In genomic region chr13:23512762-23513395, GRCh38 we compare ENCODE assay signal across 1 cellular context.
TF ChIP-seq lines count a peak whose summit lies in the region.

No MANE protein-coding gene starts in this region.

TF ChIP-seq in GM23338, 12 proteins besides CTCF, POLR2A, EP300 and RAD21 (continued from another document):
- no peak for TF ChIP-seq REST (IDR thresholded peaks at IDR 0.05; ENCODE audit: unreplicated experiment)
- TF ChIP-seq STAT1 (IDR thresholded peaks at IDR 0.05; ENCODE audit: unreplicated experiment) = no peak
- TF ChIP-seq ZNF331 (CRISPR knock-in tag; IDR thresholded peaks at IDR 0.05; ENCODE audit: low read depth) = no peak
- TF ChIP-seq ZNF114 (CRISPR knock-in tag; IDR thresholded peaks at IDR 0.05) = no peak
- TF ChIP-seq ZNF462 (CRISPR knock-in tag; IDR thresholded peaks at IDR 0.05) = no peak
- no peak for TF ChIP-seq CREB1 (CRISPR knock-in tag; IDR thresholded peaks at IDR 0.05; ENCODE audit: low read depth)
- no peak for TF ChIP-seq POLR2AphosphoS5 (IDR thresholded peaks at IDR 0.05; ENCODE audit: low read depth)
- TF ChIP-seq JUNB (IDR thresholded peaks at IDR 0.05; ENCODE audit: unreplicated experiment) = no peak
- TF ChIP-seq EZH2phosphoT487 (IDR thresholded peaks at IDR 0.05; ENCODE audit: unreplicated experiment) = no peak
